ENCODE assay signal across 23 cellular contexts in the genomic region with DNA sequence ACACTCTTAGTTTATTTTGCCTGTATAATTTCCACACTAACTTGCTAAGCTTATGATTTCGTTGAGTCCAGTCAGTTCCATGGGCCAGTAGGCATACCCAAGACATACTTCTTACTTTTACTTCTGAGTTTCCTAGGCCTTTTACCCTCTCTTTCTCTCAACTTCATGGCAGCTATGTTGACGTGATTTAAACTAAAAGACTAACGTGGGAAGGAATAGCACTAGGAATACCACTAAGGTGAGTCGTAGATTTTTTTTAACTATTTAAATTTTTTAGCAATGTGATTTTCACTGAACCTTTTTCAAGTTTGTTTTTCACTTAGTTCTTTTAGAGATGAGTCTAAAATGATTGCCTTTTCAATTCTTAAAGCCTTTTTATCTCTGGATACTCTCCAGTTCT.
DNase-seq lines count a peak whose midpoint lies in the region; ATAC-seq, FAIRE-seq and TF ChIP-seq lines count a peak whose summit lies in the region.
"Had no signal": no experiment of that assay in that cellular context is flagged by ENCODE, and none has a peak within 500 bp of the region (broad histone marks: within the 10 kb centered on the region; RNA-seq: fewer than 3 reads in every experiment).

No MANE protein-coding gene starts in this region.

- no peaks in the 10 kb centered on the region for H3K36me3 ChIP-seq in adipocyte (ENCODE audit: control insufficient read depth, insufficient read depth, low read length, severe bottlenecking)
- no peaks in the 10 kb centered on the region for H3K36me3 ChIP-seq in small intestine (ENCODE audit: control insufficient read depth in 2 of 2, insufficient read depth in 2 of 2, low read length in 2 of 2)
- H3K36me3 ChIP-seq: BLaER1 treated with 17β-estradiol and CSF1 and Interleukin-3, amounts not matched to agents 10 nM and 100 nM had no signal

- peak overlapping the region; percentile 7 for H3K27ac Mint-ChIP-seq in osteocyte (ENCODE audit: unreplicated experiment)
- H3K27ac Mint-ChIP-seq: CD4-positive, alpha-beta memory T cell; H9 had no signal

- H3K4me3 ChIP-seq in AG10803 (ENCODE audit: low read length) = no peak overlapping the region
- no peak overlapping the region for H3K4me3 ChIP-seq in adipocyte (ENCODE audit: low read length)
- H3K4me3 ChIP-seq in small intestine (ENCODE audit: low read depth in 1 of 2, low read length in 2 of 2) = no peak overlapping the region
- H3K4me3 ChIP-seq: BLaER1 treated with 17β-estradiol and CSF1 and Interleukin-3, amounts not matched to agents 10 nM and 100 nM had no signal

- DNase-seq in AG10803 (ENCODE audit: low read depth) (peak; percentile 8), adipocyte (ENCODE audit: low read depth) (peak; percentile 48), fibroblast of peridontal ligament (ENCODE audit: extremely low read depth) (peak; percentile 49), osteocyte (ENCODE audit: extremely low spot score, unreplicated experiment) (no peak), GOT3 (lab: John Stamatoyannopoulos, UW) (no peak), small intestine (no peak), NCI-H2196 treated with DMSO at 0.1 percent for 48 hours (lab: John Stamatoyannopoulos, UW; ENCODE audit: unreplicated experiment) (no peak)
- DNase-seq: ACHN; Caco-2; CD4-positive, alpha-beta memory T cell; DMS 273 treated with DMSO at 0.1 percent for 48 hours; DND-41; H9; NCI-H1694; NCI-H2081; NCI-H2171; NCI-H524 treated with DMSO at 0.1 percent for 48 hours; SHP77 had no signal

- no peak overlapping the region for H3K27ac ChIP-seq in small intestine (ENCODE audit: low read depth in 1 of 2, low read length in 1 of 2)
- H3K27ac ChIP-seq: 22Rv1; BLaER1 treated with 17β-estradiol and CSF1 and Interleukin-3, amounts not matched to agents 10 nM and 100 nM had no signal

- no peaks in the 10 kb centered on the region for H3K27me3 ChIP-seq in adipocyte (replicated peaks; ENCODE audit: control insufficient read depth, insufficient read depth, low read length)
- H3K27me3 ChIP-seq in small intestine (ENCODE audit: control insufficient read depth in 2 of 2, insufficient read depth in 2 of 2, low read length in 2 of 2) = no peaks in the 10 kb centered on the region
- H3K27me3 ChIP-seq: BLaER1 treated with 17β-estradiol and CSF1 and Interleukin-3, amounts not matched to agents 10 nM and 100 nM had no signal

- H3K4me1 ChIP-seq in adipocyte (ENCODE audit: control insufficient read depth, insufficient read depth, low read length) (peaks cover 24% of the 10 kb centered on the region), small intestine (ENCODE audit: control insufficient read depth in 2 of 2, insufficient read depth in 1 of 2, low read depth in 1 of 2, low read length in 1 of 2) (no peaks in the 10 kb centered on the region)
- H3K4me1 ChIP-seq: BLaER1 treated with 17β-estradiol and CSF1 and Interleukin-3, amounts not matched to agents 10 nM and 100 nM; Caco-2 had no signal

- no peak for FAIRE-seq in small intestine (lab: Jason Lieb, UNC)
- FAIRE-seq: GM12891 had no signal

- H3K9me3 ChIP-seq in adipocyte (ENCODE audit: control insufficient read depth, low read length) (no peaks in the 10 kb centered on the region), small intestine (ENCODE audit: control insufficient read depth, low read depth) (peaks cover 1% of the 10 kb centered on the region)
- H3K9me3 ChIP-seq: BLaER1 treated with 17β-estradiol and CSF1 and Interleukin-3, amounts not matched to agents 10 nM and 100 nM; Caco-2 had no signal

- no peak overlapping the region for H3K4me3 Mint-ChIP-seq in osteocyte (ENCODE audit: unreplicated experiment)
- H3K4me3 Mint-ChIP-seq: CD4-positive, alpha-beta memory T cell; H9; IgD-negative memory B cell had no signal

- no peaks in the 10 kb centered on the region for H3K36me3 Mint-ChIP-seq in osteocyte (ENCODE audit: unreplicated experiment)
- H3K36me3 Mint-ChIP-seq: CD4-positive, alpha-beta memory T cell; IgD-negative memory B cell had no signal

- ATAC-seq in HG02763 (IDR thresholded peaks at IDR 0.05; ENCODE audit: unreplicated experiment) = no peak

- TF ChIP-seq CTCF in AG10803 (conservative IDR thresholded peaks at IDR 0.05; ENCODE audit: low read length) (no peak), osteocyte (IDR thresholded peaks at IDR 0.05) (no peak)

- 77 to 91% (median 83%) methylated on average over 4 of the region's 4 CpGs for WGBS in small intestine, 3 donors

- H3K9ac ChIP-seq in adipocyte (ENCODE audit: low read length) = no peak overlapping the region
- H3K9ac ChIP-seq: BLaER1 treated with 17β-estradiol and CSF1 and Interleukin-3, amounts not matched to agents 10 nM and 100 nM had no signal

- peaks cover 25% of the 10 kb centered on the region for H3K4me1 Mint-ChIP-seq in osteocyte (ENCODE audit: unreplicated experiment)
- H3K4me1 Mint-ChIP-seq: CD4-positive, alpha-beta memory T cell; H9; IgD-negative memory B cell had no signal

- H3K9me3 Mint-ChIP-seq in osteocyte (ENCODE audit: unreplicated experiment) = no peaks in the 10 kb centered on the region
- H3K9me3 Mint-ChIP-seq: H9 had no signal

- no peaks in the 10 kb centered on the region for H3K27me3 Mint-ChIP-seq in osteocyte (ENCODE audit: unreplicated experiment)
- H3K27me3 Mint-ChIP-seq: CD4-positive, alpha-beta memory T cell; IgD-negative memory B cell had no signal

Comparison
In these comparisons a context has a peak if more than half of its experiments do, and no peak if none do; other contexts are left out.
1. DNase-seq: peak in AG10803 (single experiment), adipocyte (single experiment) and fibroblast of peridontal ligament (single experiment); none in osteocyte (single experiment), GOT3 (single experiment), small intestine (single experiment) and NCI-H2196 treated with DMSO at 0.1 percent for 48 hours (single experiment).